9 cellular contexts compared by ENCODE assay signal in the genomic region with DNA sequence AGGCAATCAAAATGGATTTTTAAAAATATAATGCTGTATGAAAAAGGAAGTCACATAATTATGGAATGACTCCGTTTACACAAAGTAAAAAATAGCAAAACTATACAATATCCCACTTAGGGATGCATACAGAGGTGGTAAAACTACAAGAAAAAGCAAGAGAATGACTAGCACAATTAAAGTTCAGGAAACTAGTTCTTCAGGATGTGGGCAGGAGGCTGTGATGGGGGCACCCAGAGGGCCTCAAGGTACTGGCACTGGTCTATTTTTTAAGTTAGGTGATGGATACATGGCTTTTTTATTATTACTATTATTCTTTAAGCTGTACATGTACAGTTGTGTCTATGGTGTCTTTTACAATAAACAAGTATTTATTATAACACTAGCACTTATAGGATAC. TPM values are rescaled to one million over a fixed set of nuclear protein-coding genes. Genes with fewer than 3 reads are reported as not detected.
DNase-seq lines count a peak whose midpoint lies in the region; ATAC-seq and TF ChIP-seq lines count a peak whose summit lies in the region.
"Had no signal": no experiment of that assay in that cellular context is flagged by ENCODE, and none has a peak within 500 bp of the region (broad histone marks: within the 10 kb centered on the region; RNA-seq: fewer than 3 reads in every experiment).

No MANE protein-coding gene starts in this region.

- peak overlapping the region in 1 of 3 donors; percentile 92 for H3K9ac ChIP-seq in skeletal muscle tissue (ENCODE audit: low read depth in 1 of 3, low read length in 3 of 3)

- no peak for ATAC-seq in activated CD8-positive, alpha-beta T cell treated with anti-CD3 and anti-CD28 coated beads for 36 hours
- ATAC-seq in HG03521 (IDR thresholded peaks at IDR 0.05; ENCODE audit: unreplicated experiment) (no peak), HG03196 (IDR thresholded peaks at IDR 0.05; ENCODE audit: unreplicated experiment) (no peak), GM18520 (IDR thresholded peaks at IDR 0.05; ENCODE audit: unreplicated experiment) (no peak)

- no peaks in the 10 kb centered on the region for H3K27me3 ChIP-seq in skeletal muscle tissue (ENCODE audit: control insufficient read depth in 3 of 3, insufficient read depth in 3 of 3, low read length in 3 of 3)
- H3K27me3 ChIP-seq: SJCRH30 had no signal

- peak overlapping the region; percentile 90 for H3K4me3 ChIP-seq in Jurkat, Clone E6-1 (ENCODE audit: low read length)
- H3K4me3 ChIP-seq in fibroblast of the aortic adventitia (ENCODE audit: low read depth, low read length) (peak overlapping the region; percentile 89), skeletal muscle tissue (ENCODE audit: low read length in 3 of 3) (peak overlapping the region in 1 of 3 donors; percentile 99)
- H3K4me3 ChIP-seq: SJCRH30 had no signal

- no peak for TF ChIP-seq CTCF in activated CD8-positive, alpha-beta T cell treated with anti-CD3 and anti-CD28 coated beads for 36 hours (IDR thresholded peaks at IDR 0.05)
- no peak for TF ChIP-seq CTCF in fibroblast of the aortic adventitia (IDR thresholded peaks at IDR 0.05; ENCODE audit: insufficient read depth, low read length)
- no peak for TF ChIP-seq CTCF in GM10266 (IDR thresholded peaks at IDR 0.05; ENCODE audit: control insufficient read depth, insufficient read depth, low read depth, missing control alignments)

- peaks cover 55 to 67% (median 59%) of the 10 kb centered on the region in 3 donors for H3K4me1 ChIP-seq in skeletal muscle tissue (ENCODE audit: control insufficient read depth in 3 of 3, insufficient read depth in 3 of 3, low read length in 3 of 3)

- no peaks in the 10 kb centered on the region for H3K9me3 Mint-ChIP-seq in activated CD8-positive, alpha-beta T cell treated with anti-CD3 and anti-CD28 coated beads for 36 hours

- no peaks in the 10 kb centered on the region for H3K27me3 Mint-ChIP-seq in activated CD8-positive, alpha-beta T cell treated with anti-CD3 and anti-CD28 coated beads for 36 hours

- DNase-seq in Jurkat, Clone E6-1 (ENCODE audit: low read depth, low spot score), result peak; percentile 41
- DNase-seq in activated CD8-positive, alpha-beta T cell treated with anti-CD3 and anti-CD28 coated beads for 36 hours, result peak; percentile 56
- DNase-seq in fibroblast of the aortic adventitia (ENCODE audit: low read depth) (no peak), GM10266 (ENCODE audit: extremely low spot score) (no peak)
- DNase-seq: SJCRH30 had no signal

- POLR2A ChIA-PET in activated CD8-positive, alpha-beta T cell treated with anti-CD3 and anti-CD28 coated beads for 36 hours (lab: Charles Lee), result interaction anchor here (6.6 to 9.3 kb wide), 2 partner anchors 14 to 41 kb away, joined by 45 to 52 read pairs; a partner anchor contains a TSS

- H3K4me3 Mint-ChIP-seq in activated CD8-positive, alpha-beta T cell treated with anti-CD3 and anti-CD28 coated beads for 36 hours, result peak overlapping the region; percentile 90

- peaks cover 37% of the 10 kb centered on the region for H3K4me1 Mint-ChIP-seq in activated CD8-positive, alpha-beta T cell treated with anti-CD3 and anti-CD28 coated beads for 36 hours (ENCODE audit: low read depth)

- peaks cover 31% of the 10 kb centered on the region for H3K36me3 Mint-ChIP-seq in activated CD8-positive, alpha-beta T cell treated with anti-CD3 and anti-CD28 coated beads for 36 hours (ENCODE audit: low read depth)

- CTCF ChIA-PET in activated CD8-positive, alpha-beta T cell treated with anti-CD3 and anti-CD28 coated beads for 36 hours (lab: Charles Lee), result interaction anchor here (1.2 to 8.9 kb wide), 4 partner anchors 13 to 123 kb away, joined by 3 to 112 read pairs (median 46); a partner anchor contains a TSS

- H3K36me3 ChIP-seq in skeletal muscle tissue (ENCODE audit: control insufficient read depth in 3 of 3, insufficient read depth in 3 of 3, low read length in 3 of 3), result peaks cover 8 to 9% (median 8%) of the 10 kb centered on the region in 3 donors

- no peaks in the 10 kb centered on the region for H3K9me3 ChIP-seq in skeletal muscle tissue (ENCODE audit: control insufficient read depth in 3 of 3, low read length in 3 of 3)
- H3K9me3 ChIP-seq: SJCRH30 had no signal

- H3K27ac Mint-ChIP-seq in activated CD8-positive, alpha-beta T cell treated with anti-CD3 and anti-CD28 coated beads for 36 hours, result peak overlapping the region; percentile 84

- H3K27ac ChIP-seq in skeletal muscle tissue (ENCODE audit: low read depth, low read length), result peak overlapping the region; percentile 95

- intact Hi-C loops in activated CD8-positive, alpha-beta T cell treated with anti-CD3 and anti-CD28 coated beads for 36 hours (cut with micrococcal nuclease), result loop anchor here (5.0 kb wide), 1 partner anchor 539 kb away; a partner anchor contains a TSS

RNA-seq across cellular contexts. Expression of a gene that starts 1.4 kb away (rescaled TPM):
- polyA plus RNA-seq in Jurkat, Clone E6-1 (2012; ENCODE audit: insufficient read depth, insufficient read length), result 8.0 TPM
- 10 to 100 TPM; 20.4 to 20.5 TPM for total RNA-seq in activated CD8-positive, alpha-beta T cell treated with anti-CD3 and anti-CD28 coated beads for 36 hours
- 5.3 and 8.2 TPM in 2 replicates for total RNA-seq in fibroblast of the aortic adventitia (ENCODE audit: low replicate concordance)
- 1.0 TPM for total RNA-seq in skeletal muscle tissue

RNA-seq across cellular contexts. Expression of a gene that starts 41.6 kb away (rescaled TPM):
- polyA plus RNA-seq in Jurkat, Clone E6-1 (2012; ENCODE audit: insufficient read depth, insufficient read length), result 104 TPM
- 10 to 100 TPM; 74.0 to 76.3 TPM for total RNA-seq in activated CD8-positive, alpha-beta T cell treated with anti-CD3 and anti-CD28 coated beads for 36 hours
- total RNA-seq in fibroblast of the aortic adventitia (ENCODE audit: low replicate concordance) (17.6 and 84.5 TPM in 2 replicates), skeletal muscle tissue (36.5 TPM)

Comparison
In these comparisons a context has a peak if more than half of its experiments do, and no peak if none do; other contexts are left out.
1. DNase-seq: peak in Jurkat, Clone E6-1 (single experiment) and activated CD8-positive, alpha-beta T cell treated with anti-CD3 and anti-CD28 coated beads for 36 hours (single experiment); none in fibroblast of the aortic adventitia (single experiment) and GM10266 (single experiment).